Comparison of ENCODE assay signal across 20 cellular contexts in the genomic region with DNA sequence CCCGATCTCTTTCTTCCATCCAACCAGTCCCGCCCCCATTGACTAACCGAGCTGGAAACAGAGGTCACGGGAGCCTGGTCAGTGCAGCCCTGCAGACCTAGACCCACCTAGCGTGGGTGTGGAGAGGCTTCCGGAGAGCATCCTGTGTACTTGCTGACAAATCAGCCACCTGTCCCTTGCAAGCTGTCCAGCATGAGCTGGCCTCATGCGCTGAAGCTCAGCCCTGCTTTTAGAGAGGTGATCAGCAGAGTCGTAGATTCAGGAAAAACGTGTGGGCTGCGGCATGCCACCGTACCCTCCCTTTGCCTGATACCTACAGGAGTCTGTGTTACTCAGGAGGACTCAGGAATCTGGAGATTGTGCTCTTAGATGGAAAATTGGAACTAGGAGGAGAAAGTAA.
DNase-seq lines count a peak whose midpoint lies in the region; ATAC-seq, FAIRE-seq and TF ChIP-seq lines count a peak whose summit lies in the region.
"Had no signal": no experiment of that assay in that cellular context is flagged by ENCODE, and none has a peak within 500 bp of the region (broad histone marks: within the 10 kb centered on the region; RNA-seq: fewer than 3 reads in every experiment).

No MANE protein-coding gene starts in this region.

- intact Hi-C loops in natural killer cell (cut with micrococcal nuclease): no loop called here

- H3K27ac Mint-ChIP-seq in natural killer cell treated with Interleukin-12 subunit alpha and Interleukin-12 subunit beta and Interleukin-15 and Interleukin-18, amount 100 ng/mL, for 72 hours: no peak overlapping the region
- H3K27ac Mint-ChIP-seq in natural killer cell: peak overlapping the region in 1 of 2 donors; percentile 25
- H3K27ac Mint-ChIP-seq in central memory CD8-positive, alpha-beta T cell (ENCODE audit: low read depth): no peak overlapping the region
- H3K27ac Mint-ChIP-seq: B cell; CD8-positive, alpha-beta T cell; GM23338 had no signal

- H3K4me1 ChIP-seq in small intestine (ENCODE audit: control insufficient read depth in 2 of 2, insufficient read depth in 1 of 2, low read depth in 1 of 2, low read length in 1 of 2): no peaks in the 10 kb centered on the region

- TF ChIP-seq CTCF in natural killer cell (IDR thresholded peaks at IDR 0.05): no peak

- no peaks in the 10 kb centered on the region for H3K36me3 ChIP-seq in small intestine (ENCODE audit: control insufficient read depth in 2 of 2, insufficient read depth in 2 of 2, low read length in 2 of 2)
- H3K36me3 ChIP-seq: BLaER1 treated with 17β-estradiol and CSF1 and Interleukin-3, amounts not matched to agents 10 nM and 100 nM had no signal

- H3K4me3 Mint-ChIP-seq in natural killer cell treated with Interleukin-12 subunit alpha and Interleukin-12 subunit beta and Interleukin-15 and Interleukin-18, amount 100 ng/mL, for 72 hours: peak overlapping the region; percentile 63
- no peak overlapping the region for H3K4me3 Mint-ChIP-seq in natural killer cell
- peak overlapping the region; percentile 17 for H3K4me3 Mint-ChIP-seq in central memory CD8-positive, alpha-beta T cell
- H3K4me3 Mint-ChIP-seq: B cell; CD8-positive, alpha-beta T cell; GM23338 had no signal

- no peaks in the 10 kb centered on the region for H3K9me3 ChIP-seq in small intestine (ENCODE audit: control insufficient read depth, low read depth)
- H3K9me3 ChIP-seq: BLaER1 treated with 17β-estradiol and CSF1 and Interleukin-3, amounts not matched to agents 10 nM and 100 nM had no signal

- peak; percentile 44 for DNase-seq in natural killer cell treated with Interleukin-12 subunit alpha and Interleukin-12 subunit beta and Interleukin-15 and Interleukin-18, amount 100 ng/mL, for 72 hours (ENCODE audit: low spot score)
- DNase-seq in natural killer cell (no peak), mesenteric fat pad (ENCODE audit: low spot score) (peak; percentile 72), urothelium cell line (ENCODE audit: low spot score) (peak; percentile 64), small intestine (no peak), GDM1 (lab: John Stamatoyannopoulos, UW) (no peak)
- no peak for DNase-seq in central memory CD8-positive, alpha-beta T cell (ENCODE audit: low spot score in 2 of 2)
- DNase-seq: 8988T; CD8-positive, alpha-beta T cell; COR-L47; GF-D8; HCEC 1CT; IMR-90 had no signal

- H3K4me1 Mint-ChIP-seq in natural killer cell treated with Interleukin-12 subunit alpha and Interleukin-12 subunit beta and Interleukin-15 and Interleukin-18, amount 100 ng/mL, for 72 hours (ENCODE audit: low read depth in 2 of 2): peaks cover 16 to 18% of the 10 kb centered on the region in 2 donors
- H3K4me1 Mint-ChIP-seq in natural killer cell: peaks cover 14% of the 10 kb centered on the region in 2 donors
- peaks cover 33% of the 10 kb centered on the region for H3K4me1 Mint-ChIP-seq in central memory CD8-positive, alpha-beta T cell
- H3K4me1 Mint-ChIP-seq: B cell had no signal

- FAIRE-seq in urothelium cell line (lab: Jason Lieb, UNC) (no peak), small intestine (lab: Jason Lieb, UNC) (no peak)
- FAIRE-seq: D721Med, H54, K562 had no signal

- H3K4me3 ChIP-seq in small intestine (ENCODE audit: low read depth in 1 of 2, low read length in 2 of 2): no peak overlapping the region
- H3K4me3 ChIP-seq: BLaER1 treated with 17β-estradiol and CSF1 and Interleukin-3, amounts not matched to agents 10 nM and 100 nM; GM23338; K562 had no signal

- H3K27ac ChIP-seq in small intestine (ENCODE audit: low read depth in 1 of 2, low read length in 1 of 2): no peak overlapping the region

- no peaks in the 10 kb centered on the region for H3K9me3 Mint-ChIP-seq in natural killer cell treated with Interleukin-12 subunit alpha and Interleukin-12 subunit beta and Interleukin-15 and Interleukin-18, amount 100 ng/mL, for 72 hours
- H3K9me3 Mint-ChIP-seq in natural killer cell: no peaks in the 10 kb centered on the region
- H3K9me3 Mint-ChIP-seq in central memory CD8-positive, alpha-beta T cell: no peaks in the 10 kb centered on the region
- H3K9me3 Mint-ChIP-seq: CD8-positive, alpha-beta T cell had no signal

- 60 to 74% (median 68%) methylated on average over 11 of the region's 11 CpGs for WGBS in small intestine, 3 donors

- no peak for ATAC-seq in natural killer cell treated with Interleukin-12 subunit alpha and Interleukin-12 subunit beta and Interleukin-15 and Interleukin-18, amount 100 ng/mL, for 72 hours
- no peak for ATAC-seq in natural killer cell
- ATAC-seq in central memory CD8-positive, alpha-beta T cell (replicated peaks; ENCODE audit: extremely low read depth, poor library complexity, severe bottlenecking): no peak
- no peak for ATAC-seq in HG03460 (IDR thresholded peaks at IDR 0.05; ENCODE audit: unreplicated experiment)
- ATAC-seq: CD8-positive, alpha-beta T cell; GM23338; K562 had no signal

- peaks cover 24 to 30% of the 10 kb centered on the region in 2 donors for H3K27me3 Mint-ChIP-seq in natural killer cell treated with Interleukin-12 subunit alpha and Interleukin-12 subunit beta and Interleukin-15 and Interleukin-18, amount 100 ng/mL, for 72 hours
- peaks cover 15 to 25% of the 10 kb centered on the region in 2 donors for H3K27me3 Mint-ChIP-seq in natural killer cell (ENCODE audit: low read depth in 2 of 2)
- H3K27me3 Mint-ChIP-seq in central memory CD8-positive, alpha-beta T cell: no peaks in the 10 kb centered on the region

- no peaks in the 10 kb centered on the region for H3K36me3 Mint-ChIP-seq in natural killer cell treated with Interleukin-12 subunit alpha and Interleukin-12 subunit beta and Interleukin-15 and Interleukin-18, amount 100 ng/mL, for 72 hours
- H3K36me3 Mint-ChIP-seq in natural killer cell: no peaks in the 10 kb centered on the region
- H3K36me3 Mint-ChIP-seq in central memory CD8-positive, alpha-beta T cell (ENCODE audit: insufficient read depth): peaks cover 2% of the 10 kb centered on the region
- H3K36me3 Mint-ChIP-seq: CD8-positive, alpha-beta T cell had no signal

- H3K27me3 ChIP-seq in small intestine (ENCODE audit: control insufficient read depth in 2 of 2, insufficient read depth in 2 of 2, low read length in 2 of 2): no peaks in the 10 kb centered on the region
- H3K27me3 ChIP-seq: BLaER1 treated with 17β-estradiol and CSF1 and Interleukin-3, amounts not matched to agents 10 nM and 100 nM had no signal

Comparison
In these comparisons a context has a peak if more than half of its experiments do, and no peak if none do; other contexts are left out.
1. DNase-seq: peak in natural killer cell treated with Interleukin-12 subunit alpha and Interleukin-12 subunit beta and Interleukin-15 and Interleukin-18, amount 100 ng/mL, for 72 hours (single experiment), mesenteric fat pad (single experiment) and urothelium cell line (single experiment); none in natural killer cell (single experiment), central memory CD8-positive, alpha-beta T cell (0 of 2), small intestine (single experiment) and GDM1 (single experiment).